Comparison of ENCODE assay signal across 11 cellular contexts in genomic region chr1:18953656-18954259, GRCh38. TPM values are rescaled to one million over a fixed set of nuclear protein-coding genes. Genes with fewer than 3 reads are reported as not detected.
DNase-seq lines count a peak whose midpoint lies in the region; ATAC-seq, FAIRE-seq and TF ChIP-seq lines count a peak whose summit lies in the region.
"Had no signal": no experiment of that assay in that cellular context is flagged by ENCODE, and none has a peak within 500 bp of the region (broad histone marks: within the 10 kb centered on the region; RNA-seq: fewer than 3 reads in every experiment).

No MANE protein-coding gene starts in this region.

- TF ChIP-seq CTCF in GM12878 (IDR thresholded peaks at IDR 0.05 in 2 of 3, conservative IDR thresholded peaks at IDR 0.05 in 1 of 3; ENCODE audit: control insufficient read depth in 2 of 3, extremely low read depth in 1 of 3, insufficient read depth in 1 of 3, low read depth in 3 of 3, low read length in 3 of 3) (no peak), thyroid gland (IDR thresholded peaks at IDR 0.05) (no peak), GM10266 (IDR thresholded peaks at IDR 0.05; ENCODE audit: control insufficient read depth, insufficient read depth, low read depth, missing control alignments) (no peak)

- TF ChIP-seq POLR2A in GM12878 (IDR thresholded peaks at IDR 0.05; ENCODE audit: low read depth, low read length): no peak
- no peak for TF ChIP-seq POLR2A in thyroid gland (IDR thresholded peaks at IDR 0.05)

- H3K9me3 ChIP-seq in GM12878 (replicated peaks; ENCODE audit: control insufficient read depth, insufficient read depth, low read length) (no peaks in the 10 kb centered on the region), thyroid gland (no peaks in the 10 kb centered on the region)

- H3K4me2 ChIP-seq in GM12878 (ENCODE audit: control insufficient read depth, insufficient read depth): peak overlapping the region; percentile 98

- H3K4me1 ChIP-seq in GM12878 (ENCODE audit: control insufficient read depth, insufficient read depth, low read length) (peaks cover 66% of the 10 kb centered on the region), thyroid gland (peaks cover 56 to 73% of the 10 kb centered on the region in 2 donors)

- in situ Hi-C loops in GM12878 (cut with MboI): no loop called here

- H3K9me3 Mint-ChIP-seq in activated T-cell treated with anti-CD3 and anti-CD28 coated beads, Interleukin-2, amount 50 U/mL, for 72 hours: no peaks in the 10 kb centered on the region
- H3K9me3 Mint-ChIP-seq in memory B cell: no peaks in the 10 kb centered on the region

- peaks cover 82% of the 10 kb centered on the region for H3K4me1 Mint-ChIP-seq in activated T-cell treated with anti-CD3 and anti-CD28 coated beads, Interleukin-2, amount 50 U/mL, for 72 hours (ENCODE audit: low read depth)
- H3K4me1 Mint-ChIP-seq in memory B cell: peaks cover 52% of the 10 kb centered on the region

- H3K27me3 ChIP-seq in GM12878 (replicated peaks in 1 of 2; ENCODE audit: control insufficient read depth in 2 of 2, insufficient read depth in 2 of 2, low read length in 1 of 2): no peaks in the 10 kb centered on the region; a peak in 1 of 4 replicates
- H3K27me3 ChIP-seq in thyroid gland: no peaks in the 10 kb centered on the region

- peaks cover 7 to 16% of the 10 kb centered on the region in 2 donors for H3K36me3 Mint-ChIP-seq in activated T-cell treated with anti-CD3 and anti-CD28 coated beads, Interleukin-2, amount 50 U/mL, for 72 hours (ENCODE audit: insufficient read depth in 2 of 2)
- no peaks in the 10 kb centered on the region for H3K36me3 Mint-ChIP-seq in memory B cell

- WGBS in GM12878 (ENCODE audit: insufficient coverage, insufficient replicate concordance, low lambda C conversion rate, missing lambda C conversion rate): 91% methylated on average over 15 of the region's 15 CpGs
- WGBS in thyroid gland, 2 donors: 72 to 74% methylated on average over 13 to 15 of the region's 15 CpGs

- peak overlapping the region; percentile 52; the same call in 1 of the 2 replicates for H3K9ac ChIP-seq in GM12878 (ENCODE audit: control insufficient read depth, insufficient read depth, low read length)

- H3K27ac ChIP-seq in GM12878 (ENCODE audit: control insufficient read depth, insufficient read depth) (no peak overlapping the region), thyroid gland (peak overlapping the region in 2 of 3 donors; percentile 7 to 63)
- H3K27ac ChIP-seq: C4-2B had no signal

- TF ChIP-seq RAD21 in GM12878 (IDR thresholded peaks at IDR 0.05; ENCODE audit: insufficient read depth, low read depth, low read length): no peak

- TSS peak; percentile 46 for BruUV-seq in GM12878 (replicated peaks; lab: Mats Ljungman, UMichigan)

- no peaks in the 10 kb centered on the region for H3K36me3 ChIP-seq in GM12878 (ENCODE audit: control insufficient read depth in 2 of 2, insufficient read depth in 2 of 2, low read length in 1 of 2)
- H3K36me3 ChIP-seq in thyroid gland: no peaks in the 10 kb centered on the region

- SMC1A ChIA-PET in GM12878 (lab: Charles Lee; ENCODE audit: uncharacterized antibody, unreplicated experiment): interaction anchor here (4.9 kb wide), 1 partner anchor 27 kb away, joined by 27 read pairs; no protein-coding TSS in a partner anchor

- H2AFZ ChIP-seq in GM12878 (ENCODE audit: control insufficient read depth, low read depth, low read length): no peak overlapping the region

- H3K27me3 Mint-ChIP-seq in activated T-cell treated with anti-CD3 and anti-CD28 coated beads, Interleukin-2, amount 50 U/mL, for 72 hours (ENCODE audit: low read depth): no peaks in the 10 kb centered on the region
- H3K27me3 Mint-ChIP-seq in memory B cell: no peaks in the 10 kb centered on the region

- H3K4me3 ChIP-seq in GM12878 (peak overlapping the region; percentile 70; the same call in 1 of the 2 replicates), thyroid gland (replicated peaks in 1 of 3) (no peak overlapping the region)

- peak overlapping the region; percentile 22 for H3K27ac Mint-ChIP-seq in activated T-cell treated with anti-CD3 and anti-CD28 coated beads, Interleukin-2, amount 50 U/mL, for 72 hours
- peak overlapping the region; percentile 100 for H3K27ac Mint-ChIP-seq in memory B cell

- DNase-seq in activated T-cell treated with anti-CD3 and anti-CD28 coated beads, Interleukin-2, amount 50 U/mL, for 72 hours: no peak
- no peak for DNase-seq in activated T-cell treated with anti-CD3 and anti-CD28 coated beads for 4 hours
- no peak for DNase-seq in GM12878 (ENCODE audit: low read depth, low spot score)
- no peak for DNase-seq in memory B cell (ENCODE audit: low spot score in 2 of 2)
- DNase-seq in thyroid gland: peak; percentile 37 to 47
- DNase-seq in RCC 7860 (ENCODE audit: low spot score): no peak
- DNase-seq in GM10266 (ENCODE audit: extremely low spot score): no peak
- DNase-seq in sciatic nerve (ENCODE audit: low spot score): no peak
- DNase-seq: NCI-H2107 had no signal

- ATAC-seq in activated T-cell treated with anti-CD3 and anti-CD28 coated beads, Interleukin-2, amount 50 U/mL, for 72 hours (replicated peaks in 1 of 2): no peak
- ATAC-seq in GM12878 (no peak), memory B cell (ENCODE audit: low read depth) (no peak), sciatic nerve (no peak)

- peaks cover 58% of the 10 kb centered on the region for H3K79me2 ChIP-seq in GM12878 (ENCODE audit: control insufficient read depth, insufficient read depth, low read length)

- 0 out of 2 replicates have a peak, but pooled peaks cover 2% of the 10 kb centered on the region for H4K20me1 ChIP-seq in GM12878 (ENCODE audit: control insufficient read depth, insufficient read depth)

- CTCF ChIA-PET in GM12878 (lab: Yijun Ruan, JAX): interaction anchor here (0.9 to 11.6 kb wide), 4 partner anchors 8 to 47 kb away, joined by 6 to 117 read pairs (median 50); no protein-coding TSS in a partner anchor

- peak overlapping the region; percentile 79 to 97 for H3K4me3 Mint-ChIP-seq in activated T-cell treated with anti-CD3 and anti-CD28 coated beads, Interleukin-2, amount 50 U/mL, for 72 hours
- H3K4me3 Mint-ChIP-seq in memory B cell: peak overlapping the region; percentile 85

- POLR2A ChIA-PET in GM12878 (lab: Charles Lee): interaction anchor here (0.9 to 5.8 kb wide), 3 partner anchors 25 to 135 kb away, joined by 3 to 96 read pairs (median 3); no protein-coding TSS in a partner anchor

- TF ChIP-seq EP300 in GM12878 (IDR thresholded peaks at IDR 0.05; ENCODE audit: borderline replicate concordance in 1 of 2, control insufficient read depth in 1 of 2, low read depth in 2 of 2, low read length in 2 of 2): no peak

- intact Hi-C loops in GM12878 (cut with micrococcal nuclease; ENCODE audit: unreplicated experiment): loop anchor here (5.0 to 10.0 kb wide), 2 partner anchors 41 to 251 kb away; no protein-coding TSS in a partner anchor
- intact Hi-C loops in thyroid gland (cut with DNase I): loop anchor here (5.0 kb wide), 1 partner anchor 36 kb away; no protein-coding TSS in a partner anchor
- intact Hi-C loops in sciatic nerve (cut with DNase I): no loop called here

- no peak for FAIRE-seq in GM12878 (lab: Jason Lieb, UNC)
- no peak for FAIRE-seq in RCC 7860 (lab: Jason Lieb, UNC)
- FAIRE-seq: endometrium had no signal

- RAD21 ChIA-PET in GM12878 (lab: Charles Lee; ENCODE audit: unreplicated experiment): interaction anchor here (1.0 to 5.2 kb wide), 3 partner anchors 26 to 40 kb away, joined by 3 to 39 read pairs (median 36); no protein-coding TSS in a partner anchor

RNA-seq across cellular contexts. Expression of gene IFFO2, which starts 2.7 kb away (rescaled TPM):
- 10 to 100 TPM; 69.2 to 79.1 TPM for total RNA-seq in activated T-cell treated with anti-CD3 and anti-CD28 coated beads, Interleukin-2, amount 50 U/mL, for 72 hours
- total RNA-seq in GM12878 (2013; cell fraction: nucleolus; rRNA removed): 9.6 and 13.0 TPM in 2 replicates
- total RNA-seq in GM12878 (2014; rRNA removed) (15.0 and 16.0 TPM in 2 replicates), GM12878 (2014; rRNA removed; fragmentation: Illumina TruSeq; extraction: Trizol) (7.7 and 8.1 TPM in 2 replicates), GM12878 (2021) (18.4 and 20.5 TPM in 2 replicates), thyroid gland (10 to 100 TPM in 3 of 4 donors, 1 to 10 TPM in 1; 7.2 to 11.3 (median 10.1) TPM), sciatic nerve (5.4 TPM)
- 3.6 TPM for polyA plus RNA-seq in GM12878 (2011; ENCODE audit: low read depth)
- polyA plus RNA-seq in GM12878 (2011; rRNA removed) (2.7 and 5.7 TPM in 2 replicates), GM12878 (2014; fragmentation: Illumina TruSeq; extraction: Trizol) (8.6 and 9.1 TPM in 2 replicates), GM12878 (2014; fragmentation: Nextera tagmentation; extraction: Ambion mirVana) (1 to 10 TPM; 1.2 to 1.9 TPM), GM12878 (2014; rRNA removed) (11.1 and 14.9 TPM in 2 replicates), GM12878 (2016; fragmentation: Nextera tagmentation; extraction: Ambion mirVana) (1 to 10 TPM; 2.8 to 5.5 TPM)
- 14.6 and 20.7 TPM in 2 replicates for polyA plus RNA-seq in GM12878 (2011; cell fraction: cytosol; rRNA removed)
- polyA plus RNA-seq in GM12878 (2011; cell fraction: nucleus; rRNA removed): 10.7 and 12.4 TPM in 2 replicates
- 8.3 and 8.4 TPM in 2 replicates for polyA plus RNA-seq in GM12878 (2012)
- polyA minus RNA-seq in GM12878 (2011; rRNA and poly(A)+ RNA removed): 10.1 and 13.3 TPM in 2 replicates
- polyA minus RNA-seq in GM12878 (2011; cell fraction: cytosol; rRNA and poly(A)+ RNA removed): 5.2 and 7.2 TPM in 2 replicates
- 1.3 and 3.7 TPM in 2 replicates for polyA minus RNA-seq in GM12878 (2011; cell fraction: nucleus; rRNA and poly(A)+ RNA removed)

RNA-seq across cellular contexts. Expression of gene ALDH4A1, which starts 51.4 kb away (rescaled TPM):
- total RNA-seq in activated T-cell treated with anti-CD3 and anti-CD28 coated beads, Interleukin-2, amount 50 U/mL, for 72 hours: 10 to 100 TPM in 1 of 2 donors, 1 to 10 TPM in 1; 8.1 to 13.1 TPM
- total RNA-seq in GM12878 (2013; cell fraction: nucleolus; rRNA removed): 4.4 and 6.2 TPM in 2 replicates
- 12.2 and 15.0 TPM in 2 replicates for total RNA-seq in GM12878 (2014; rRNA removed)
- total RNA-seq in GM12878 (2014; rRNA removed; fragmentation: Illumina TruSeq; extraction: Trizol): 5.0 and 6.6 TPM in 2 replicates
- 13.1 and 13.8 TPM in 2 replicates for total RNA-seq in GM12878 (2021)
- polyA plus RNA-seq in GM12878 (2011; ENCODE audit: low read depth): 3.3 TPM
- 5.8 and 17.5 TPM in 2 replicates for polyA plus RNA-seq in GM12878 (2011; rRNA removed)
- 21.8 and 36.4 TPM in 2 replicates for polyA plus RNA-seq in GM12878 (2011; cell fraction: cytosol; rRNA removed)
- polyA plus RNA-seq in GM12878 (2011; cell fraction: nucleus; rRNA removed): 39.4 and 47.2 TPM in 2 replicates
- 7.6 and 8.0 TPM in 2 replicates for polyA plus RNA-seq in GM12878 (2012)
- polyA plus RNA-seq in GM12878 (2014; fragmentation: Illumina TruSeq; extraction: Trizol): 1.6 and 5.9 TPM in 2 replicates
- under 1 TPM; 0.06 to 0.53 TPM for polyA plus RNA-seq in GM12878 (2014; fragmentation: Nextera tagmentation; extraction: Ambion mirVana)
- 14.0 and 21.6 TPM in 2 replicates for polyA plus RNA-seq in GM12878 (2014; rRNA removed)
- polyA plus RNA-seq in GM12878 (2016; fragmentation: Nextera tagmentation; extraction: Ambion mirVana): 10 to 100 TPM; 24.3 to 25.5 TPM
- 7.2 and 16.3 TPM in 2 replicates for polyA minus RNA-seq in GM12878 (2011; rRNA and poly(A)+ RNA removed)
- polyA minus RNA-seq in GM12878 (2011; cell fraction: cytosol; rRNA and poly(A)+ RNA removed): 6.3 and 7.8 TPM in 2 replicates
- polyA minus RNA-seq in GM12878 (2011; cell fraction: nucleus; rRNA and poly(A)+ RNA removed): 6.4 and 14.3 TPM in 2 replicates
- 10 to 100 TPM in 3 of 4 donors, 1 to 10 TPM in 1; 5.4 to 29.9 (median 18.6) TPM for total RNA-seq in thyroid gland
- total RNA-seq in sciatic nerve: 13.0 TPM

Comparison
In these comparisons a context has a peak if more than half of its experiments do, and no peak if none do; other contexts are left out.
1. DNase-seq: peak in thyroid gland (2 of 2); none in activated T-cell treated with anti-CD3 and anti-CD28 coated beads, Interleukin-2, amount 50 U/mL, for 72 hours (0 of 2), activated T-cell treated with anti-CD3 and anti-CD28 coated beads for 4 hours (single experiment), GM12878 (single experiment), memory B cell (0 of 2), RCC 7860 (single experiment), GM10266 (single experiment) and sciatic nerve (single experiment).